Comparison of ENCODE assay signal across 9 cellular contexts in the genomic region with DNA sequence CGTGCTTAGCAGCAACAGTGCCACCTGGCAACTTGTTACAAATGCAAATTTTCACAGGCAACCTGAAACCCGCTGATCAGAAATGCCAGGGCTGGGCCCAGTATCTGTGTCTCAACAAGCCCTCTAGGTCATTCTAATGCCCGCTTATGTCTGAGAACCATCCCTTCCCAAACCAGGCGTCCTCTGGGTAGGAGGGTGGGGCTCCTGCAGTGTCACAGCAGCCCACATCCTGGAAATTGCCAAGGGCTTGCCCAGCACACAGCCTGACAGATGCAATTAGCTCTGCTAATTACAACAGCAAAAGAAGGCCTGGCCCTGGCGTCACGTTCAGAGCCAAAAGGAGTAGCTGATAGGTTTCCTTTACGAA. TPM values are rescaled to one million over a fixed set of nuclear protein-coding genes. Genes with fewer than 3 reads are reported as not detected.
DNase-seq lines count a peak whose midpoint lies in the region; ATAC-seq, FAIRE-seq and TF ChIP-seq lines count a peak whose summit lies in the region.
"Had no signal": no experiment of that assay in that cellular context is flagged by ENCODE, and none has a peak within 500 bp of the region (broad histone marks: within the 10 kb centered on the region; RNA-seq: fewer than 3 reads in every experiment).

No MANE protein-coding gene starts in this region.

- peak; percentile 23 to 52 for ATAC-seq in CD4-positive, CD25-positive, alpha-beta regulatory T cell (ENCODE audit: low read depth in 2 of 2)

- H3K36me3 ChIP-seq in CD4-positive, CD25-positive, alpha-beta regulatory T cell (ENCODE audit: control insufficient read depth, insufficient read depth, low read length): peaks cover 12% of the 10 kb centered on the region
- H3K36me3 ChIP-seq in H7 (replicated peaks; ENCODE audit: control insufficient read depth, insufficient read depth, low read length): peaks cover 2% of the 10 kb centered on the region
- peaks cover 1 to 21% of the 10 kb centered on the region in 2 experiments for H3K36me3 ChIP-seq in keratinocyte (ENCODE audit: control insufficient read depth in 2 of 2, extremely low read depth in 1 of 2, insufficient read depth in 2 of 2, low read length in 2 of 2)

- H4K20me1 ChIP-seq in keratinocyte (ENCODE audit: control insufficient read depth, extremely low read depth, insufficient read depth, low read length): peaks cover 4% of the 10 kb centered on the region

- H3K9me3 ChIP-seq in CD4-positive, CD25-positive, alpha-beta regulatory T cell (ENCODE audit: control insufficient read depth in 2 of 2, low read length in 2 of 2): no peaks in the 10 kb centered on the region
- no peaks in the 10 kb centered on the region for H3K9me3 ChIP-seq in keratinocyte (ENCODE audit: control insufficient read depth, low read depth, low read length)

- peak overlapping the region; percentile 73 for H3K27ac ChIP-seq in CD4-positive, CD25-positive, alpha-beta regulatory T cell (ENCODE audit: insufficient read depth, low read length, poor library complexity, severe bottlenecking)
- peak overlapping the region; percentile 87 for H3K27ac ChIP-seq in keratinocyte (ENCODE audit: control insufficient read depth, insufficient read depth, low read length)

- H3K4me2 ChIP-seq in keratinocyte (ENCODE audit: control insufficient read depth, extremely low read depth, insufficient read depth, low read depth, low read length): peak overlapping the region; percentile 43

- H3K27me3 Mint-ChIP-seq in CD4-positive, CD25-positive, alpha-beta regulatory T cell: no peaks in the 10 kb centered on the region
- H3K27me3 Mint-ChIP-seq in T-helper 2 cell treated with Interferon-gamma antibody and Interleukin-4, amounts not matched to agents 5 μg/mL and 100 μg/mL, for 36 hours (ENCODE audit: low read depth): no peaks in the 10 kb centered on the region

- H3K27ac Mint-ChIP-seq in CD4-positive, CD25-positive, alpha-beta regulatory T cell: peak overlapping the region; percentile 88 to 98 (median 97)
- peak overlapping the region; percentile 87 for H3K27ac Mint-ChIP-seq in T-helper 2 cell treated with Interferon-gamma antibody and Interleukin-4, amounts not matched to agents 5 μg/mL and 100 μg/mL, for 36 hours

- no peak for FAIRE-seq in keratinocyte (lab: Jason Lieb, UNC)
- FAIRE-seq: GM18507 had no signal

- dilution Hi-C loops in keratinocyte (cut with MboI; ENCODE audit: extremely low pct_ligation_motif_present, low sequenced_read_pairs): no loop called here

- H3K79me2 ChIP-seq in keratinocyte (ENCODE audit: control insufficient read depth, insufficient read depth, low read length): peaks cover 85% of the 10 kb centered on the region

- H3K4me1 ChIP-seq in CD4-positive, CD25-positive, alpha-beta regulatory T cell (ENCODE audit: control insufficient read depth, insufficient read depth, low read length, poor library complexity, severe bottlenecking): peaks cover 81% of the 10 kb centered on the region
- peaks cover 72% of the 10 kb centered on the region for H3K4me1 ChIP-seq in keratinocyte (ENCODE audit: control insufficient read depth, extremely low read depth, insufficient read depth, low read length)

- H3K36me3 Mint-ChIP-seq in CD4-positive, CD25-positive, alpha-beta regulatory T cell: peaks cover 13% of the 10 kb centered on the region
- H3K36me3 Mint-ChIP-seq in T-helper 2 cell treated with Interferon-gamma antibody and Interleukin-4, amounts not matched to agents 5 μg/mL and 100 μg/mL, for 36 hours (ENCODE audit: low read depth): peaks cover 19% of the 10 kb centered on the region

- H3K4me3 ChIP-seq in CD4-positive, CD25-positive, alpha-beta regulatory T cell (ENCODE audit: low read depth, low read length): peak overlapping the region; percentile 39
- no peak overlapping the region for H3K4me3 ChIP-seq in H7 (ENCODE audit: insufficient read depth, low read depth, low read length)
- peak overlapping the region in 1 of 3 experiments; percentile 29 for H3K4me3 ChIP-seq in keratinocyte (ENCODE audit: control insufficient read depth in 2 of 3, extremely low read depth in 1 of 3, insufficient read depth in 2 of 3, low read depth in 1 of 3, low read length in 3 of 3)

- H3K9ac ChIP-seq in keratinocyte (ENCODE audit: control insufficient read depth, extremely low read depth, insufficient read depth, low read length): peak overlapping the region; percentile 68

- H3K27me3 ChIP-seq in CD4-positive, CD25-positive, alpha-beta regulatory T cell (ENCODE audit: control insufficient read depth, insufficient read depth, low read length): no peaks in the 10 kb centered on the region
- H3K27me3 ChIP-seq in H7 (ENCODE audit: control insufficient read depth, insufficient read depth, low read length): no peaks in the 10 kb centered on the region
- H3K27me3 ChIP-seq in keratinocyte (ENCODE audit: control insufficient read depth, extremely low read depth, insufficient read depth, low read length): no peaks in the 10 kb centered on the region

- H3K9me1 ChIP-seq in keratinocyte (ENCODE audit: control insufficient read depth, extremely low read depth, insufficient read depth, low read length): peaks cover 3% of the 10 kb centered on the region

- TF ChIP-seq CTCF in keratinocyte (optimal IDR thresholded peaks at IDR 0.05 in 1 of 3, IDR thresholded peaks at IDR 0.05 in 1 of 3, conservative IDR thresholded peaks at IDR 0.05 in 1 of 3; ENCODE audit: extremely low read depth in 1 of 3, insufficient read depth in 2 of 3, low read length in 3 of 3): no peak

- peaks cover 0 to under 1% (median 0%) of the 10 kb centered on the region in 7 donors for H3K9me3 Mint-ChIP-seq in CD4-positive, CD25-positive, alpha-beta regulatory T cell
- no peaks in the 10 kb centered on the region for H3K9me3 Mint-ChIP-seq in T-helper 2 cell treated with Interferon-gamma antibody and Interleukin-4, amounts not matched to agents 5 μg/mL and 100 μg/mL, for 36 hours

- H3K4me3 Mint-ChIP-seq in CD4-positive, CD25-positive, alpha-beta regulatory T cell: peak overlapping the region; percentile 74 to 85 (median 81)
- H3K4me3 Mint-ChIP-seq in T-helper 2 cell treated with Interferon-gamma antibody and Interleukin-4, amounts not matched to agents 5 μg/mL and 100 μg/mL, for 36 hours: peak overlapping the region; percentile 57

- no peak overlapping the region for H2AFZ ChIP-seq in keratinocyte (ENCODE audit: control insufficient read depth, low read length)

- peaks cover 19 to 98% (median 77%) of the 10 kb centered on the region in 4 donors for H3K4me1 Mint-ChIP-seq in CD4-positive, CD25-positive, alpha-beta regulatory T cell
- H3K4me1 Mint-ChIP-seq in T-helper 2 cell treated with Interferon-gamma antibody and Interleukin-4, amounts not matched to agents 5 μg/mL and 100 μg/mL, for 36 hours (ENCODE audit: low read depth): peaks cover 73% of the 10 kb centered on the region

- DNase-seq in CD4-positive, CD25-positive, alpha-beta regulatory T cell: peak in 1 of 3 donors; percentile 78
- peak; percentile 29 for DNase-seq in H7
- DNase-seq in T-helper 2 cell treated with Interferon-gamma antibody and Interleukin-4, amounts not matched to agents 5 μg/mL and 100 μg/mL, for 36 hours (ENCODE audit: low spot score): no peak
- DNase-seq in keratinocyte (ENCODE audit: low read depth, low spot score): no peak
- no peak for DNase-seq in LoVo (ENCODE audit: low spot score)
- no peak for DNase-seq in Ammon's horn (ENCODE audit: low spot score)
- no peak for DNase-seq in stimulated activated CD4-positive, alpha-beta T cell treated with anti-CD3 and anti-CD28 coated beads, Interleukin-4, amount 100 ng/mL, for 1 hour
- no peak for DNase-seq in NCI-H446 (lab: John Stamatoyannopoulos, UW)

RNA-seq across cellular contexts. Expression of gene ITPRIP, which starts 15.9 kb away (rescaled TPM):
- 68.4 TPM for total RNA-seq in CD4-positive, CD25-positive, alpha-beta regulatory T cell
- 10 to 100 TPM; 10.9 to 16.8 (median 12.5) TPM for polyA plus RNA-seq in CD4-positive, CD25-positive, alpha-beta regulatory T cell
- total RNA-seq in H7 (2014; rRNA removed; shearing (Covaris generic)): 6.7 and 6.9 TPM in 2 replicates
- polyA plus RNA-seq in keratinocyte: 11.9 to 13.8 TPM (median 12.1 TPM) in 3 replicates
- 17.4 TPM for polyA plus RNA-seq in keratinocyte (2011; ENCODE audit: low read depth)
- 6.5 and 6.6 TPM in 2 replicates for polyA plus RNA-seq in keratinocyte (2011; cell fraction: cytosol; rRNA removed)
- polyA plus RNA-seq in keratinocyte (2011; cell fraction: nucleus; rRNA removed): 29.0 and 31.0 TPM in 2 replicates
- 11.3 and 42.3 TPM in 2 replicates for polyA plus RNA-seq in keratinocyte (2012; ENCODE audit: low replicate concordance)
- 17.5 to 24.9 TPM (median 20.1 TPM) in 3 replicates for polyA minus RNA-seq in keratinocyte
- 12.3 TPM for polyA minus RNA-seq in keratinocyte (2011; cell fraction: cytosol; rRNA and poly(A)+ RNA removed)
- 36.4 and 39.5 TPM in 2 replicates for polyA minus RNA-seq in keratinocyte (2011; cell fraction: nucleus; rRNA and poly(A)+ RNA removed)

RNA-seq across cellular contexts. Expression of gene CFAP58, which starts 31.2 kb away (rescaled TPM):
- total RNA-seq in CD4-positive, CD25-positive, alpha-beta regulatory T cell: not detected
- under 1 TPM in 1 of 4 donors, not detected in 3; 0.51 TPM for polyA plus RNA-seq in CD4-positive, CD25-positive, alpha-beta regulatory T cell
- 0.62 and 2.0 TPM in 2 replicates for total RNA-seq in H7 (2014; rRNA removed; shearing (Covaris generic))
- polyA plus RNA-seq in keratinocyte: 0.82 to 2.3 TPM (median 1.4 TPM) in 3 replicates
- polyA plus RNA-seq in keratinocyte (2011; ENCODE audit: low read depth): 1.7 TPM
- 1.7 and 2.5 TPM in 2 replicates for polyA plus RNA-seq in keratinocyte (2011; cell fraction: cytosol; rRNA removed)
- polyA plus RNA-seq in keratinocyte (2011; cell fraction: nucleus; rRNA removed): 1.4 and 2.1 TPM in 2 replicates
- polyA plus RNA-seq in keratinocyte (2012; ENCODE audit: low replicate concordance): 0.49 and 1.7 TPM in 2 replicates
- 0.33 to 0.90 TPM in 2 of 3 replicates, not detected in the other for polyA minus RNA-seq in keratinocyte
- 0.58 TPM for polyA minus RNA-seq in keratinocyte (2011; cell fraction: cytosol; rRNA and poly(A)+ RNA removed)
- 0.21 and 0.54 TPM in 2 replicates for polyA minus RNA-seq in keratinocyte (2011; cell fraction: nucleus; rRNA and poly(A)+ RNA removed)

RNA-seq across cellular contexts. Expression of gene GSTO2, which starts 53.4 kb away (rescaled TPM):
- total RNA-seq in CD4-positive, CD25-positive, alpha-beta regulatory T cell: 1.7 TPM
- polyA plus RNA-seq in CD4-positive, CD25-positive, alpha-beta regulatory T cell: 1 to 10 TPM in 2 of 4 donors, under 1 TPM in 2; 0.35 to 3.6 (median 1.1) TPM
- 15.2 and 20.6 TPM in 2 replicates for total RNA-seq in H7 (2014; rRNA removed; shearing (Covaris generic))
- polyA plus RNA-seq in keratinocyte: 42.7 to 56.9 TPM (median 47.1 TPM) in 3 replicates
- polyA plus RNA-seq in keratinocyte (2011; ENCODE audit: low read depth): 3.5 TPM
- 43.7 and 50.3 TPM in 2 replicates for polyA plus RNA-seq in keratinocyte (2011; cell fraction: cytosol; rRNA removed)
- polyA plus RNA-seq in keratinocyte (2011; cell fraction: nucleus; rRNA removed): 29.6 and 32.1 TPM in 2 replicates
- polyA plus RNA-seq in keratinocyte (2012; ENCODE audit: low replicate concordance): 28.2 and 28.3 TPM in 2 replicates
- polyA minus RNA-seq in keratinocyte: 17.9 to 33.5 TPM (median 25.5 TPM) in 3 replicates
- polyA minus RNA-seq in keratinocyte (2011; cell fraction: cytosol; rRNA and poly(A)+ RNA removed): 10.7 TPM
- 7.9 and 15.6 TPM in 2 replicates for polyA minus RNA-seq in keratinocyte (2011; cell fraction: nucleus; rRNA and poly(A)+ RNA removed)
